In the genomic region with DNA sequence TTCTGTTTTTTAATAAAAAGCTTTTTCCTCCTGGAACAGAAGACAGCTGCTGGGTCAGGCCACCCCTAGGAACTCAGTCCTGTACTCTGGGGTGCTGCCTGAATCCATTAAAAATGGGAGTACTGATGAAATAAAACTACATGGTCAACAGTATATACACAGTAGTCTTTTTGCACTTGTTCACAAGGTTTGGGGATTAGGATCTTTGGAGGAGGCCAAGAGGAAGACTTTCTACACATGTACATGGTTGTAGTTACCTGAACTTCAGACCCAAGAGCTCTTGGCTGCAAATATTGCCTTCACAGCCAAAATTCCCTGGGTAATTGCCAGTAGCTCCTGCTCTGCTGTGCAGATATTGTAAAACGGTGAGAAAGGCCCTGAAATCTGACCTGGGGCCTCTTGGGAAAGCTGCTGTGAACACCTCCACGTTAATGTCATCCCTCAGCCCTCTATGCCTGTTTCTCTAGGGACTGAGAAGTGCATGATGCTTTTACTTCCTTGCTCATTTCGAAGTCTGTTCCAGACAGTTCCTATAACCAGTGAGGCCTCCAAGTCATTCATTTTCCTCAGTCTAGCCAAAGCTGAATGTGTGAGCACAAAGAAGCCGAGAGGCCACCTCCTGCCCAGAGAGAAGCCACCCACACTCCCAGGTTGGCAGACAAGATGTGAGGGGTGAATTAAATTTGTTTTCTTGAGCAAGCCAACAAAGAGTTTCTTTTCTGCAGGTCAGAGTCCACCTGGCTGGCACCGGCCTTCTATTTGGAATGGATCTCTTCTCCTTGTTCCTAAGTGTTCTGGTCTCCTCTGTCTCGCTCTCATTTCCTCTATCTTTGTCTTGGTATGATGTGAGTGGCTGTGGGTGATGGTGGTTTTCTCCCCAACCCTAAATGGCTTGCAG, we compare ENCODE assay signal across 13 cellular contexts. TPM values are rescaled to one million over a fixed set of nuclear protein-coding genes. Genes with fewer than 3 reads are reported as not detected.
DNase-seq lines count a peak whose midpoint lies in the region; ATAC-seq and TF ChIP-seq lines count a peak whose summit lies in the region.
"Had no signal": no experiment of that assay in that cellular context is flagged by ENCODE, and none has a peak within 500 bp of the region (broad histone marks: within the 10 kb centered on the region; RNA-seq: fewer than 3 reads in every experiment).

No MANE protein-coding gene starts in this region.

- intact Hi-C loops in PC-3 (cut with micrococcal nuclease) (no loop called here), left colon (cut with DNase I, micrococcal nuclease) (loop anchor here (5.0 to 10.0 kb wide), 2 partner anchors 59 to 137 kb away; a partner anchor contains a TSS)

- no peaks in the 10 kb centered on the region for H3K9me2 ChIP-seq in SK-N-SH
- no peaks in the 10 kb centered on the region for H3K9me2 ChIP-seq in PC-3 (replicated peaks; ENCODE audit: low read length)

- H3F3A ChIP-seq in SK-N-SH (replicated peaks; ENCODE audit: insufficient read depth) (peaks cover 47% of the 10 kb centered on the region), PC-3 (ENCODE audit: low read length, unreplicated experiment) (peaks cover 17% of the 10 kb centered on the region)

- H2AFZ ChIP-seq in SK-N-SH (ENCODE audit: low read depth) (no peak overlapping the region), PC-3 (ENCODE audit: low read length) (no peak overlapping the region)

- DNase-seq in SK-N-SH (no peak), PC-3 (peak; percentile 37), left colon (peak in 1 of 2 donors; percentile 70), NCI-H524 (lab: John Stamatoyannopoulos, UW) (no peak), RKO (ENCODE audit: low spot score) (no peak)
- no peak for DNase-seq in stimulated activated effector memory CD8-positive, alpha-beta T cell treated with anti-CD3 and anti-CD28 coated beads, Interleukin-12 subunit alpha, Interleukin-12 subunit beta, amount 100 ng/mL, for 72 hours (ENCODE audit: low spot score in 2 of 2)
- DNase-seq: activated CD8-positive, alpha-beta memory T cell treated with anti-CD3 and anti-CD28 coated beads, Interleukin-2, amount 10 ng/mL, durations not matched to agents 7 days and 5 days; NCI-H1092; T-helper 9 cell had no signal

- TF ChIP-seq RAD21 in SK-N-SH (IDR thresholded peaks at IDR 0.05; ENCODE audit: low read length): no peak

- H3K27me3 ChIP-seq in SK-N-SH (ENCODE audit: insufficient read depth) (no peaks in the 10 kb centered on the region), PC-3 (ENCODE audit: low read length) (no peaks in the 10 kb centered on the region)

- no peak for TF ChIP-seq EP300 in SK-N-SH (IDR thresholded peaks at IDR 0.05; ENCODE audit: borderline replicate concordance in 1 of 2, low read depth in 1 of 2, low read length in 1 of 2)

- H3K4me1 Mint-ChIP-seq in stimulated activated effector memory CD8-positive, alpha-beta T cell treated with anti-CD3 and anti-CD28 coated beads, Interleukin-12 subunit alpha, Interleukin-12 subunit beta, amount 100 ng/mL, for 72 hours: no peaks in the 10 kb centered on the region
- no peaks in the 10 kb centered on the region for H3K4me1 Mint-ChIP-seq in stimulated activated memory B cell treated with anti-CD40 and anti-IgM and Interleukin-4, amounts not matched to agents 10 μg/mL and 1 μg/mL and 100 μg/mL, for 72 hours

- peaks cover 4% of the 10 kb centered on the region; the same call in 1 of the 2 replicates for H4K20me1 ChIP-seq in SK-N-SH (ENCODE audit: insufficient read depth)
- H4K20me1 ChIP-seq in PC-3 (ENCODE audit: low read length): no peaks in the 10 kb centered on the region

- CTCF ChIA-PET in SK-N-SH (lab: Yijun Ruan, JAX): interaction anchor here (0.5 to 21.2 kb wide), 13 partner anchors 7 to 365 kb away, joined by 3 to 799 read pairs (median 4); a partner anchor contains a TSS
- CTCF ChIA-PET in PC-3 (lab: Charles Lee): interaction anchor here (1.0 to 1.5 kb wide), 2 partner anchors 30 to 66 kb away, joined by 5 read pairs; no protein-coding TSS in a partner anchor

- WGBS in SK-N-SH (ENCODE audit: low lambda C conversion rate): 75% methylated on average over 6 of the region's 6 CpGs

- H3K36me3 ChIP-seq in SK-N-SH (replicated peaks in 1 of 2; ENCODE audit: control insufficient read depth in 1 of 2, insufficient read depth in 2 of 2, low read length in 1 of 2): peaks cover 34 to 47% of the 10 kb centered on the region in 2 experiments
- H3K36me3 ChIP-seq in PC-3 (ENCODE audit: low read depth, low read length): peaks cover 22% of the 10 kb centered on the region

- BruUV-seq in PC-3 (replicated peaks; lab: Mats Ljungman, UMichigan): no TSS peak

- no peaks in the 10 kb centered on the region for H3K9me3 Mint-ChIP-seq in stimulated activated effector memory CD8-positive, alpha-beta T cell treated with anti-CD3 and anti-CD28 coated beads, Interleukin-12 subunit alpha, Interleukin-12 subunit beta, amount 100 ng/mL, for 72 hours
- H3K9me3 Mint-ChIP-seq in stimulated activated memory B cell treated with anti-CD40 and anti-IgM and Interleukin-4, amounts not matched to agents 10 μg/mL and 1 μg/mL and 100 μg/mL, for 72 hours: no peaks in the 10 kb centered on the region
- H3K9me3 Mint-ChIP-seq: stimulated activated naive CD8-positive, alpha-beta T cell treated with anti-CD3 and anti-CD28 coated beads, Interleukin-15, Interleukin-2, amounts not matched to agents 100 ng/mL and 50 ng/mL, for 24 hours had no signal

- no peaks in the 10 kb centered on the region for H3K27me3 Mint-ChIP-seq in stimulated activated memory B cell treated with anti-CD40 and anti-IgM and Interleukin-4, amounts not matched to agents 10 μg/mL and 1 μg/mL and 100 μg/mL, for 72 hours
- H3K27me3 Mint-ChIP-seq: activated CD8-positive, alpha-beta memory T cell treated with anti-CD3 and anti-CD28 coated beads, Interleukin-2, amount 10 ng/mL, durations not matched to agents 7 days and 5 days; stimulated activated naive CD8-positive, alpha-beta T cell treated with anti-CD3 and anti-CD28 coated beads, Interleukin-15, Interleukin-2, amounts not matched to agents 100 ng/mL and 50 ng/mL, for 24 hours had no signal

- H3K9me3 ChIP-seq in SK-N-SH (no peaks in the 10 kb centered on the region), PC-3 (ENCODE audit: low read length) (no peaks in the 10 kb centered on the region)

- H3K4me3 ChIP-seq in SK-N-SH (ENCODE audit: low read depth in 2 of 2, low read length in 1 of 2): no peak overlapping the region
- peak overlapping the region; percentile 50; the same call in 1 of the 2 replicates for H3K4me3 ChIP-seq in PC-3 (ENCODE audit: low read length)

- H3K4me2 ChIP-seq in SK-N-SH (no peak overlapping the region), PC-3 (ENCODE audit: low read length) (peak overlapping the region; percentile 82)

- H3K9ac ChIP-seq in SK-N-SH (no peak overlapping the region), PC-3 (ENCODE audit: low read length) (peak overlapping the region; percentile 51; the same call in 1 of the 2 replicates)

- no peak overlapping the region for H3K4me3 Mint-ChIP-seq in stimulated activated effector memory CD8-positive, alpha-beta T cell treated with anti-CD3 and anti-CD28 coated beads, Interleukin-12 subunit alpha, Interleukin-12 subunit beta, amount 100 ng/mL, for 72 hours
- H3K4me3 Mint-ChIP-seq in stimulated activated memory B cell treated with anti-CD40 and anti-IgM and Interleukin-4, amounts not matched to agents 10 μg/mL and 1 μg/mL and 100 μg/mL, for 72 hours: no peak overlapping the region
- H3K4me3 Mint-ChIP-seq: activated CD8-positive, alpha-beta memory T cell treated with anti-CD3 and anti-CD28 coated beads, Interleukin-2, amount 10 ng/mL, durations not matched to agents 7 days and 5 days; stimulated activated naive CD8-positive, alpha-beta T cell treated with anti-CD3 and anti-CD28 coated beads, Interleukin-15, Interleukin-2, amounts not matched to agents 100 ng/mL and 50 ng/mL, for 24 hours had no signal

- H3K4me1 ChIP-seq in SK-N-SH (ENCODE audit: control insufficient read depth in 1 of 2, insufficient read depth in 2 of 2, low read depth in 1 of 2, low read length in 1 of 2) (peaks cover 48 to 53% of the 10 kb centered on the region in 2 experiments), PC-3 (ENCODE audit: insufficient read depth, low read length) (peaks cover 86% of the 10 kb centered on the region)

- H3K27ac ChIP-seq in SK-N-SH (ENCODE audit: low read depth in 2 of 2, low read length in 1 of 2) (peak overlapping the region; percentile 55 to 67; a peak in 3 of 4 replicates), PC-3 (ENCODE audit: low read length) (peak overlapping the region; percentile 86)
- H3K27ac ChIP-seq: HL-60 had no signal

- TF ChIP-seq CTCF in SK-N-SH (IDR thresholded peaks at IDR 0.05) (no peak), PC-3 (conservative IDR thresholded peaks at IDR 0.05; ENCODE audit: low read depth, low read length) (no peak)

- POLR2A ChIA-PET in SK-N-SH (lab: Yijun Ruan, JAX): interaction anchor here (0.9 to 1.1 kb wide), 2 partner anchors 14 to 64 kb away, joined by 3 to 4 read pairs; no protein-coding TSS in a partner anchor
- POLR2A ChIA-PET in PC-3 (lab: Charles Lee; ENCODE audit: unreplicated experiment): interaction anchor here (0.6 to 1.4 kb wide), 2 partner anchors 61 to 62 kb away, joined by 6 to 8 read pairs; no protein-coding TSS in a partner anchor

- ATAC-seq in SK-N-SH treated with all-trans-retinoic acid at 6 μM for 48 hours (no peak), PC-3 (no peak), left colon (peak; percentile 46)
- ATAC-seq in stimulated activated effector memory CD8-positive, alpha-beta T cell treated with anti-CD3 and anti-CD28 coated beads, Interleukin-12 subunit alpha, Interleukin-12 subunit beta, amount 100 ng/mL, for 72 hours: no peak
- no peak for ATAC-seq in stimulated activated memory B cell treated with anti-CD40 and anti-IgM and Interleukin-4, amounts not matched to agents 10 μg/mL and 1 μg/mL and 100 μg/mL, for 72 hours
- ATAC-seq: activated CD8-positive, alpha-beta memory T cell treated with anti-CD3 and anti-CD28 coated beads, Interleukin-2, amount 10 ng/mL, durations not matched to agents 7 days and 5 days had no signal

- peaks cover 50% of the 10 kb centered on the region for H3K36me3 Mint-ChIP-seq in stimulated activated effector memory CD8-positive, alpha-beta T cell treated with anti-CD3 and anti-CD28 coated beads, Interleukin-12 subunit alpha, Interleukin-12 subunit beta, amount 100 ng/mL, for 72 hours
- H3K36me3 Mint-ChIP-seq in stimulated activated memory B cell treated with anti-CD40 and anti-IgM and Interleukin-4, amounts not matched to agents 10 μg/mL and 1 μg/mL and 100 μg/mL, for 72 hours: peaks cover 26% of the 10 kb centered on the region

- H3K27ac Mint-ChIP-seq in stimulated activated effector memory CD8-positive, alpha-beta T cell treated with anti-CD3 and anti-CD28 coated beads, Interleukin-12 subunit alpha, Interleukin-12 subunit beta, amount 100 ng/mL, for 72 hours: peak overlapping the region; percentile 8
- no peak overlapping the region for H3K27ac Mint-ChIP-seq in stimulated activated memory B cell treated with anti-CD40 and anti-IgM and Interleukin-4, amounts not matched to agents 10 μg/mL and 1 μg/mL and 100 μg/mL, for 72 hours
- H3K27ac Mint-ChIP-seq: activated CD8-positive, alpha-beta memory T cell treated with anti-CD3 and anti-CD28 coated beads, Interleukin-2, amount 10 ng/mL, durations not matched to agents 7 days and 5 days; stimulated activated naive CD8-positive, alpha-beta T cell treated with anti-CD3 and anti-CD28 coated beads, Interleukin-15, Interleukin-2, amounts not matched to agents 100 ng/mL and 50 ng/mL, for 24 hours had no signal

- H3K79me2 ChIP-seq in SK-N-SH (ENCODE audit: insufficient read depth): no peaks in the 10 kb centered on the region
- H3K79me2 ChIP-seq in PC-3 (ENCODE audit: low read length): peaks cover 13% of the 10 kb centered on the region

RNA-seq across cellular contexts. Expression of a gene that starts 15.9 kb away (rescaled TPM):
- 33.6 and 46.3 TPM in 2 replicates for polyA plus RNA-seq in SK-N-SH (2012; rRNA removed)
- polyA plus RNA-seq in SK-N-SH (2012; cell fraction: cytosol; rRNA removed): 43.8 and 47.2 TPM in 2 replicates
- polyA plus RNA-seq in SK-N-SH (2012; cell fraction: nucleus; rRNA removed): 20.8 and 38.1 TPM in 2 replicates
- total RNA-seq in PC-3 (2014; rRNA removed) (44.2 and 44.3 TPM in 2 replicates), left colon (10 to 100 TPM; 23.9 to 28.8 TPM)

RNA-seq across cellular contexts. Expression of a gene that starts 27.6 kb away (rescaled TPM):
- polyA plus RNA-seq in SK-N-SH (2012; rRNA removed): 154 and 164 TPM in 2 replicates
- 52.9 and 60.7 TPM in 2 replicates for polyA plus RNA-seq in SK-N-SH (2012; cell fraction: cytosol; rRNA removed)
- polyA plus RNA-seq in SK-N-SH (2012; cell fraction: nucleus; rRNA removed): 1,155 and 1,243 TPM in 2 replicates
- total RNA-seq in PC-3 (2014; rRNA removed) (43.0 and 54.3 TPM in 2 replicates), left colon (100 to 1,000 TPM in 1 of 2 donors, 10 to 100 TPM in 1; 90.0 to 110 TPM)

RNA-seq across cellular contexts. Expression of a gene that starts 57.1 kb away (rescaled TPM):
- polyA plus RNA-seq in SK-N-SH (2012; rRNA removed): 185 and 209 TPM in 2 replicates
- polyA plus RNA-seq in SK-N-SH (2012; cell fraction: cytosol; rRNA removed): 29.0 and 41.5 TPM in 2 replicates
- 1,427 and 1,497 TPM in 2 replicates for polyA plus RNA-seq in SK-N-SH (2012; cell fraction: nucleus; rRNA removed)
- total RNA-seq in PC-3 (2014; rRNA removed) (50.2 and 64.4 TPM in 2 replicates), left colon (100 to 1,000 TPM; 251 to 373 TPM)
- total RNA-seq: activated CD8-positive, alpha-beta memory T cell treated with anti-CD3 and anti-CD28 coated beads, Interleukin-2, amount 10 ng/mL, durations not matched to agents 7 days and 5 days had no signal
